Comparison of ENCODE assay signal across 23 cellular contexts in the genomic region with DNA sequence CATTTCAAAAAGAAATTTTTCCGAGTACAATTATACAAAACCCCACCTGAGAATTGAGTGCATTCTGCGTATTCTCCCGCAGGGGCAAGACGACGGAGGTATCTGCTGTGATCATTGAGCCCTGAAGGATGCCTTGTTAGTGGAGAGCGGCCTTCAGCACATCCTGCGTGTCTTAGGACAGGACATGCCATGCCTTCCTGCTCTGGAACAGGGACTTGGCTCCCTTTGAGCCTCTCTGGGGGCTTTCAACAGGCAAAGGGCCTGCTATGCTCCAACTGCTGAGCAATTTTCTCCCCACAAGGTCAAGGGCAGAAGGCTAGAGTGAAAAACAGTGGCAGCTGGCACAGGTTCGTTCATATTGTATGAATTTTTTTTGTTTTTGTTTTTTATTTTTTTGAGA. TPM values are rescaled to one million over a fixed set of nuclear protein-coding genes. Genes with fewer than 3 reads are reported as not detected.
DNase-seq lines count a peak whose midpoint lies in the region; TF ChIP-seq lines count a peak whose summit lies in the region.
"Had no signal": no experiment of that assay in that cellular context is flagged by ENCODE, and none has a peak within 500 bp of the region (broad histone marks: within the 10 kb centered on the region; RNA-seq: fewer than 3 reads in every experiment).

No MANE protein-coding gene starts in this region.

- H3K27ac ChIP-seq in coronary artery = no peak overlapping the region
- H3K27ac ChIP-seq: A549, neural progenitor cell, SJCRH30, thoracic aorta had no signal

- peak; percentile 3 to 7 for DNase-seq in activated T-cell treated with anti-CD3 and anti-CD28 coated beads, Interleukin-2, amount 50 U/mL, for 48 hours
- DNase-seq in activated T-cell treated with anti-CD3 and anti-CD28 coated beads for 4 hours (no peak), coronary artery (ENCODE audit: low spot score) (peak; percentile 49), islet precursor cell (peak; percentile 32), ureter (ENCODE audit: low spot score) (peak; percentile 14), NCI-H526 treated with DMSO at 0.1 percent for 48 hours (lab: John Stamatoyannopoulos, UW) (no peak), NCI-H187 treated with DMSO at 0.1 percent for 48 hours (lab: John Stamatoyannopoulos, UW) (no peak)
- DNase-seq in activated CD4-positive, alpha-beta T cell treated with anti-CD3 and anti-CD28 coated beads, Interleukin-2, amount 50 U/mL, for 48 hours = no peak
- DNase-seq: activated CD4-positive, alpha-beta T cell treated with anti-CD3 and anti-CD28 coated beads for 48 hours; activated naive CD4-positive, alpha-beta T cell treated with Interleukin-2 at 50 U/mL for 16 hours; activated T-cell treated with anti-CD3 and anti-CD28 coated beads, Interleukin-2, amount 50 U/mL, for 72 hours; CD4-positive, alpha-beta T cell; hippocampal formation; MM.1S; NCI-H1417 treated with DMSO at 0.1 percent for 48 hours; NCI-H2107; NCI-H446 treated with DMSO at 0.1 percent for 48 hours; SJCRH30; stimulated activated CD8-positive, alpha-beta memory T cell treated with anti-CD3 and anti-CD28 coated beads, Interleukin-4, amount 100 ng/mL, for 48 hours; SW 1271 had no signal

- no peak for TF ChIP-seq CTCF in coronary artery (IDR thresholded peaks at IDR 0.05)

- no peak overlapping the region for H3K4me3 ChIP-seq in coronary artery
- H3K4me3 ChIP-seq: A549, neural progenitor cell, SJCRH30, thoracic aorta had no signal

RNA-seq across cellular contexts. Expression of a gene that starts 52.4 kb away (rescaled TPM):
- total RNA-seq in ureter = 67.1 TPM

RNA-seq across cellular contexts. Expression of a gene that starts 56.9 kb away (rescaled TPM):
- total RNA-seq in ureter = 51.5 TPM

Comparison
In these comparisons a context has a peak if more than half of its experiments do, and no peak if none do; other contexts are left out.
1. DNase-seq: peak in activated T-cell treated with anti-CD3 and anti-CD28 coated beads, Interleukin-2, amount 50 U/mL, for 48 hours (2 of 2), coronary artery (single experiment), islet precursor cell (single experiment) and ureter (single experiment); none in activated T-cell treated with anti-CD3 and anti-CD28 coated beads for 4 hours (single experiment), NCI-H526 treated with DMSO at 0.1 percent for 48 hours (single experiment), activated CD4-positive, alpha-beta T cell treated with anti-CD3 and anti-CD28 coated beads, Interleukin-2, amount 50 U/mL, for 48 hours (0 of 2) and NCI-H187 treated with DMSO at 0.1 percent for 48 hours (single experiment).